ENCODE assay signal across 8 cellular contexts in genomic region chr17:1485311-1485747, GRCh38. TPM values are rescaled to one million over a fixed set of nuclear protein-coding genes. Genes with fewer than 3 reads are reported as not detected.
DNase-seq lines count a peak whose midpoint lies in the region; ATAC-seq and TF ChIP-seq lines count a peak whose summit lies in the region.

No MANE protein-coding gene starts in this region.

- H3K4me3 ChIP-seq in psoas muscle, result peak overlapping the region; percentile 84

- intact Hi-C loops in psoas muscle (cut with DNase I), result no loop called here

- H3K27ac ChIP-seq in psoas muscle, result peak overlapping the region; percentile 91

- H3K27me3 ChIP-seq in psoas muscle (ENCODE audit: insufficient read depth in 3 of 3, low read length in 2 of 3), result no peaks in the 10 kb centered on the region

- DNase-seq in NCI-H748 (lab: John Stamatoyannopoulos, UW; ENCODE audit: unreplicated experiment) (peak; percentile 59), NCI-H748 treated with DMSO at 0.1 percent for 48 hours (lab: John Stamatoyannopoulos, UW) (no peak), germinal center (ENCODE audit: low spot score) (peak; percentile 33), psoas muscle (peak; percentile 66 to 80), DMS114 treated with DMSO at 0.1 percent for 48 hours (lab: John Stamatoyannopoulos, UW; ENCODE audit: unreplicated experiment) (no peak)
- peak; percentile 45 to 51 for DNase-seq in activated CD4-positive, alpha-beta T cell treated with anti-CD3 and anti-CD28 coated beads, Interleukin-2, amount 50 U/mL, for 48 hours

- no peaks in the 10 kb centered on the region for H3K9me3 ChIP-seq in psoas muscle

- peaks cover 0 to 24% of the 10 kb centered on the region in 2 donors for H3K36me3 ChIP-seq in psoas muscle (ENCODE audit: insufficient read depth in 1 of 2, low read depth in 1 of 2)

- TF ChIP-seq CTCF in psoas muscle (IDR thresholded peaks at IDR 0.05), result no peak

- peak; percentile 9 for ATAC-seq in HG03460 (IDR thresholded peaks at IDR 0.05; ENCODE audit: unreplicated experiment)
- no peak for ATAC-seq in psoas muscle
- no peak for ATAC-seq in HG03521 (IDR thresholded peaks at IDR 0.05; ENCODE audit: unreplicated experiment)

- WGBS in psoas muscle, 3 donors, result 1% methylated on average over 21 to 57 of the region's 57 CpGs

- H3K4me1 ChIP-seq in psoas muscle, result peaks cover 37% of the 10 kb centered on the region

RNA-seq across cellular contexts. Expression of gene MYO1C, which starts 7.2 kb away (rescaled TPM):
- 10 to 100 TPM; 68.1 to 82.7 (median 73.2) TPM for total RNA-seq in psoas muscle
- 10 to 100 TPM; 24.0 to 32.7 (median 28.4) TPM for polyA plus RNA-seq in psoas muscle

RNA-seq across cellular contexts. Expression of gene CRK, which starts 29.3 kb away (rescaled TPM):
- 10 to 100 TPM; 26.4 to 60.4 (median 33.1) TPM for total RNA-seq in psoas muscle
- polyA plus RNA-seq in psoas muscle, result 10 to 100 TPM; 29.7 to 48.0 (median 40.4) TPM

RNA-seq across cellular contexts. Expression of gene INPP5K, which starts 31.1 kb away (rescaled TPM):
- 10 to 100 TPM; 35.7 to 41.8 (median 40.1) TPM for total RNA-seq in psoas muscle
- 10 to 100 TPM; 25.6 to 45.4 (median 30.9) TPM for polyA plus RNA-seq in psoas muscle

Comparison
In these comparisons a context has a peak if more than half of its experiments do, and no peak if none do; other contexts are left out.
1. DNase-seq: peak in NCI-H748 (single experiment), activated CD4-positive, alpha-beta T cell treated with anti-CD3 and anti-CD28 coated beads, Interleukin-2, amount 50 U/mL, for 48 hours (2 of 2), germinal center (single experiment) and psoas muscle (2 of 2); none in NCI-H748 treated with DMSO at 0.1 percent for 48 hours (single experiment) and DMS114 treated with DMSO at 0.1 percent for 48 hours (single experiment).